ENCODE assay signal across 22 cellular contexts in genomic region chr12:19689801-19690472, GRCh38.
A peak's percentile ranks its signal among the peaks of the same experiment; 100 is the strongest.
DNase-seq lines count a peak whose midpoint lies in the region; ATAC-seq, FAIRE-seq and TF ChIP-seq lines count a peak whose summit lies in the region.
"Had no signal": no experiment of that assay in that cellular context is flagged by ENCODE, and none has a peak within 500 bp of the region (broad histone marks: within the 10 kb centered on the region; RNA-seq: fewer than 3 reads in every experiment).

No MANE protein-coding gene starts in this region.

- no peak for TF ChIP-seq POLR2A in K562 (conservative IDR thresholded peaks at IDR 0.05)

- POLR2A ChIA-PET in K562 (lab: Yijun Ruan, JAX): no interaction called here

- H3K9me3 ChIP-seq in K562 (replicated peaks; ENCODE audit: control insufficient read depth, insufficient read depth, low read depth, low read length) (no peaks in the 10 kb centered on the region), pancreas (no peaks in the 10 kb centered on the region)
- H3K9me3 ChIP-seq: SJCRH30 had no signal

- intact Hi-C loops in K562 (cut with micrococcal nuclease) (no loop called here), pancreas (cut with DNase I) (no loop called here)

- TF ChIP-seq RAD21 in K562 (CRISPR knock-in tag; conservative IDR thresholded peaks at IDR 0.05 in 1 of 2, IDR thresholded peaks at IDR 0.05 in 1 of 2): no peak

- CTCF ChIA-PET in K562 (lab: Yijun Ruan, JAX; ENCODE audit: low intra/inter-chr PET ratio): no interaction called here

- FAIRE-seq in K562 (lab: Jason Lieb, UNC): no peak
- FAIRE-seq in pancreas (lab: Jason Lieb, UNC): no peak

- H4K20me1 ChIP-seq in K562 (replicated peaks; ENCODE audit: control insufficient read depth, insufficient read depth, low read length): no peaks in the 10 kb centered on the region

- 0% methylated on average over 9 of the region's 9 CpGs for WGBS in K562 (ENCODE audit: insufficient coverage, low coverage, missing lambda C conversion rate)
- WGBS in pancreas, 2 donors: 42 to 44% methylated on average over 9 of the region's 9 CpGs

- H3K4me1 ChIP-seq in K562 (replicated peaks in 1 of 2; ENCODE audit: control insufficient read depth in 2 of 2, insufficient read depth in 2 of 2, low read length in 2 of 2) (no peaks in the 10 kb centered on the region), pancreas (peaks cover 0 to 15% (median 11%) of the 10 kb centered on the region in 3 donors)
- H3K4me1 ChIP-seq: SJCRH30 had no signal

- H3K27ac ChIP-seq in K562 (ENCODE audit: extremely low read depth, low read depth, low read length) (no peak overlapping the region), pancreas (peak overlapping the region in 3 of 4 donors; percentile 61 to 96 (median 82))
- H3K27ac ChIP-seq: coronary artery, PC-9, SJCRH30 had no signal

- H2AFZ ChIP-seq in K562 (ENCODE audit: low read depth, low read length): no peak overlapping the region
- H2AFZ ChIP-seq: PC-9 had no signal

- BruUV-seq in K562 (replicated peaks; lab: Mats Ljungman, UMichigan): no TSS peak

- no peak overlapping the region for H3K9ac ChIP-seq in K562 (ENCODE audit: insufficient read depth in 1 of 2, low read depth in 2 of 2, low read length in 2 of 2)

- H3K27me3 ChIP-seq in K562 (ENCODE audit: control insufficient read depth in 2 of 2, insufficient read depth in 2 of 2, low read length in 2 of 2) (no peaks in the 10 kb centered on the region), pancreas (no peaks in the 10 kb centered on the region)
- H3K27me3 ChIP-seq: SJCRH30 had no signal

- ATAC-seq in K562 (no peak), pancreas (peak; percentile 91 to 96 (median 94)), left lobe of liver (no peak)

- TF ChIP-seq CTCF in K562 (IDR thresholded peaks at IDR 0.05 in 2 of 3, conservative IDR thresholded peaks at IDR 0.05 in 1 of 3; ENCODE audit: insufficient read depth in 2 of 3, low read depth in 1 of 3, low read length in 3 of 3) (no peak), pancreas (IDR thresholded peaks at IDR 0.05) (no peak)

- no peaks in the 10 kb centered on the region for H3K9me1 ChIP-seq in K562 (ENCODE audit: control insufficient read depth, insufficient read depth, low read length)

- H3K36me3 ChIP-seq in K562 (ENCODE audit: control insufficient read depth, insufficient read depth, low read length) (no peaks in the 10 kb centered on the region), pancreas (no peaks in the 10 kb centered on the region)
- H3K36me3 ChIP-seq: SJCRH30 had no signal

- H3K4me2 ChIP-seq in K562 (ENCODE audit: insufficient read depth, low read length): no peak overlapping the region
- H3K4me2 ChIP-seq: PC-9 had no signal

- DNase-seq in DMS153 (lab: John Stamatoyannopoulos, UW) (peak; percentile 24), DMS153 treated with DMSO at 0.1 percent for 48 hours (lab: John Stamatoyannopoulos, UW; ENCODE audit: unreplicated experiment) (no peak), NCI-H1105 treated with DMSO at 0.1 percent for 48 hours (lab: John Stamatoyannopoulos, UW) (peak; percentile 77), K562 (ENCODE audit: extremely low read depth in 1 of 4, low spot score in 3 of 4) (no peak), pancreas (peak; percentile 57 to 86 (median 74)), left lobe of liver (ENCODE audit: low spot score) (no peak), NCI-H82 treated with DMSO at 0.1 percent for 48 hours (lab: John Stamatoyannopoulos, UW; ENCODE audit: unreplicated experiment) (no peak)
- no peak for DNase-seq in stimulated activated naive CD4-positive, alpha-beta T cell (lab: John Stamatoyannopoulos, UW)
- DNase-seq: 8988T; activated B cell treated with CpG ODN at 0.5 μM for 24 hours; activated CD4-positive, alpha-beta T cell treated with anti-CD3 and anti-CD28 coated beads, Interleukin-2, amount 50 U/mL, for 48 hours; activated gamma-delta T cell; AML-193; CD8-positive, alpha-beta memory T cell; head of caudate nucleus; NCI-H146; NCI-H524 treated with DMSO at 0.1 percent for 48 hours; SJCRH30; stimulated activated CD4-positive, alpha-beta T cell treated with anti-CD3 and anti-CD28 coated beads, Interleukin-4, amount 100 ng/mL, for 4 hours had no signal

- no peak for TF ChIP-seq EP300 in K562 (IDR thresholded peaks at IDR 0.05; ENCODE audit: low read length)

- no peak overlapping the region for H3K4me3 ChIP-seq in K562
- peak overlapping the region in 2 of 4 donors; percentile 3 to 19 for H3K4me3 ChIP-seq in pancreas
- H3K4me3 ChIP-seq: coronary artery, lung, PC-9, SJCRH30 had no signal

- H3K79me2 ChIP-seq in K562 (ENCODE audit: control insufficient read depth, insufficient read depth, low read length): no peaks in the 10 kb centered on the region

- in situ Hi-C loops in K562 (cut with MboI): no loop called here

TF ChIP-seq in K562, 482 proteins besides CTCF, POLR2A, EP300 and RAD21:
- TF ChIP-seq ZNF77 (CRISPR knock-in tag; IDR thresholded peaks at IDR 0.05) (no peak), NFIC (IDR thresholded peaks at IDR 0.05) (peak; percentile 82), ZNF778 (CRISPR knock-in tag; IDR thresholded peaks at IDR 0.05) (no peak), KLF16 (IDR thresholded peaks at IDR 0.05) (no peak), ZC3H4 (CRISPR knock-in tag; IDR thresholded peaks at IDR 0.05; ENCODE audit: borderline replicate concordance) (no peak), CBX1 (IDR thresholded peaks at IDR 0.05; ENCODE audit: low read depth) (no peak), NCOR1 (IDR thresholded peaks at IDR 0.05) (no peak), RUNX1 (IDR thresholded peaks at IDR 0.05; ENCODE audit: low read depth) (no peak), CREB1 (IDR thresholded peaks at IDR 0.05) (no peak), CREB1 (CRISPR knock-in tag; IDR thresholded peaks at IDR 0.05) (no peak), DMBX1 (CRISPR knock-in tag; IDR thresholded peaks at IDR 0.05; ENCODE audit: borderline replicate concordance) (no peak), FOXP1 (CRISPR knock-in tag; IDR thresholded peaks at IDR 0.05) (no peak), XRCC3 (IDR thresholded peaks at IDR 0.05) (no peak), NFIX (CRISPR knock-in tag; IDR thresholded peaks at IDR 0.05; ENCODE audit: low read depth) (peak; percentile 56; the same call in 1 of the 2 replicates), RAD51 (IDR thresholded peaks at IDR 0.05; ENCODE audit: borderline replicate concordance, low read depth) (no peak), SAFB (IDR thresholded peaks at IDR 0.05; ENCODE audit: borderline replicate concordance, low read depth, low read length) (no peak)
- TF ChIP-seq, protein P1, sequence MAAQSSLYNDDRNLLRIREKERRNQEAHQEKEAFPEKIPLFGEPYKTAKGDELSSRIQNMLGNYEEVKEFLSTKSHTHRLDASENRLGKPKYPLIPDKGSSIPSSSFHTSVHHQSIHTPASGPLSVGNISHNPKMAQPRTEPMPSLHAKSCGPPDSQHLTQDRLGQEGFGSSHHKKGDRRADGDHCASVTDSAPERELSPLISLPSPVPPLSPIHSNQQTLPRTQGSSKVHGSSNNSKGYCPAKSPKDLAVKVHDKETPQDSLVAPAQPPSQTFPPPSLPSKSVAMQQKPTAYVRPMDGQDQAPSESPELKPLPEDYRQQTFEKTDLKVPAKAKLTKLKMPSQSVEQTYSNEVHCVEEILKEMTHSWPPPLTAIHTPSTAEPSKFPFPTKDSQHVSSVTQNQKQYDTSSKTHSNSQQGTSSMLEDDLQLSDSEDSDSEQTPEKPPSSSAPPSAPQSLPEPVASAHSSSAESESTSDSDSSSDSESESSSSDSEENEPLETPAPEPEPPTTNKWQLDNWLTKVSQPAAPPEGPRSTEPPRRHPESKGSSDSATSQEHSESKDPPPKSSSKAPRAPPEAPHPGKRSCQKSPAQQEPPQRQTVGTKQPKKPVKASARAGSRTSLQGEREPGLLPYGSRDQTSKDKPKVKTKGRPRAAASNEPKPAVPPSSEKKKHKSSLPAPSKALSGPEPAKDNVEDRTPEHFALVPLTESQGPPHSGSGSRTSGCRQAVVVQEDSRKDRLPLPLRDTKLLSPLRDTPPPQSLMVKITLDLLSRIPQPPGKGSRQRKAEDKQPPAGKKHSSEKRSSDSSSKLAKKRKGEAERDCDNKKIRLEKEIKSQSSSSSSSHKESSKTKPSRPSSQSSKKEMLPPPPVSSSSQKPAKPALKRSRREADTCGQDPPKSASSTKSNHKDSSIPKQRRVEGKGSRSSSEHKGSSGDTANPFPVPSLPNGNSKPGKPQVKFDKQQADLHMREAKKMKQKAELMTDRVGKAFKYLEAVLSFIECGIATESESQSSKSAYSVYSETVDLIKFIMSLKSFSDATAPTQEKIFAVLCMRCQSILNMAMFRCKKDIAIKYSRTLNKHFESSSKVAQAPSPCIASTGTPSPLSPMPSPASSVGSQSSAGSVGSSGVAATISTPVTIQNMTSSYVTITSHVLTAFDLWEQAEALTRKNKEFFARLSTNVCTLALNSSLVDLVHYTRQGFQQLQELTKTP (IDR thresholded peaks at IDR 0.05; ENCODE audit: low read depth in 1 of 2, partially characterized antibody in 2 of 2): no peak

Comparison
In these comparisons a context has a peak if more than half of its experiments do, and no peak if none do; other contexts are left out.
1. DNase-seq: peak in DMS153 (single experiment), NCI-H1105 treated with DMSO at 0.1 percent for 48 hours (single experiment) and pancreas (6 of 6); none in DMS153 treated with DMSO at 0.1 percent for 48 hours (single experiment), K562 (0 of 4), stimulated activated naive CD4-positive, alpha-beta T cell (0 of 6), left lobe of liver (single experiment) and NCI-H82 treated with DMSO at 0.1 percent for 48 hours (single experiment).
2. ATAC-seq: peak in pancreas (4 of 4); none in K562 (single experiment) and left lobe of liver (single experiment).